ENCODE assay signal across 17 cellular contexts in genomic region chr15:68681836-68682235, GRCh38.
DNase-seq lines count a peak whose midpoint lies in the region; ATAC-seq and TF ChIP-seq lines count a peak whose summit lies in the region.
"Had no signal": no experiment of that assay in that cellular context is flagged by ENCODE, and none has a peak within 500 bp of the region (broad histone marks: within the 10 kb centered on the region; RNA-seq: fewer than 3 reads in every experiment).

No MANE protein-coding gene starts in this region.

- H3K27me3 ChIP-seq in Karpas-422 (ENCODE audit: low read length) = no peaks in the 10 kb centered on the region
- H3K27me3 ChIP-seq in esophagus muscularis mucosa = no peaks in the 10 kb centered on the region
- H3K27me3 ChIP-seq: Peyer's patch, SJSA1 had no signal

- TF ChIP-seq CTCF in glutamatergic neuron (IDR thresholded peaks at IDR 0.05; ENCODE audit: partially characterized antibody, unreplicated experiment) (no peak), esophagus muscularis mucosa (IDR thresholded peaks at IDR 0.05) (no peak)

- POLR2A ChIA-PET in naive thymus-derived CD8-positive, alpha-beta T cell (lab: Charles Lee) = no interaction called here

- H3K4me3 Mint-ChIP-seq in glutamatergic neuron (ENCODE audit: unreplicated experiment) = peak overlapping the region; percentile 20
- H3K4me3 Mint-ChIP-seq in stimulated activated naive B cell treated with anti-CD40 and anti-IgM and Interleukin-4, amounts not matched to agents 10 μg/mL and 1 μg/mL and 100 μg/mL, for 72 hours = no peak overlapping the region
- no peak overlapping the region for H3K4me3 Mint-ChIP-seq in naive thymus-derived CD8-positive, alpha-beta T cell
- H3K4me3 Mint-ChIP-seq: CD8-positive, alpha-beta T cell had no signal

- H3K4me1 Mint-ChIP-seq in glutamatergic neuron (ENCODE audit: low read depth, unreplicated experiment) = peaks cover 14% of the 10 kb centered on the region
- H3K4me1 Mint-ChIP-seq in stimulated activated naive B cell treated with anti-CD40 and anti-IgM and Interleukin-4, amounts not matched to agents 10 μg/mL and 1 μg/mL and 100 μg/mL, for 72 hours = peaks cover 3 to 5% of the 10 kb centered on the region in 2 donors
- H3K4me1 Mint-ChIP-seq in naive thymus-derived CD8-positive, alpha-beta T cell = peaks cover 0 to 3% (median 0%) of the 10 kb centered on the region in 4 donors

- H3K9ac ChIP-seq in Karpas-422 (ENCODE audit: low read length) = no peak overlapping the region
- H3K9ac ChIP-seq: GM23248, KMS-11 had no signal

- H3K9me2 ChIP-seq in Karpas-422 (replicated peaks; ENCODE audit: insufficient read depth, low read length) = no peaks in the 10 kb centered on the region

- H3K4me2 ChIP-seq in Karpas-422 (ENCODE audit: low read depth, low read length, poor library complexity, severe bottlenecking) = no peak overlapping the region
- H3K4me2 ChIP-seq: KMS-11 had no signal

- intact Hi-C loops in esophagus muscularis mucosa (cut with DNase I) = no loop called here

- no peak overlapping the region for H3K27ac ChIP-seq in Karpas-422 (ENCODE audit: low read length)
- H3K27ac ChIP-seq in angular gyrus (ENCODE audit: low read depth, low read length) = peak overlapping the region; percentile 49
- peak overlapping the region; percentile 76 for H3K27ac ChIP-seq in substantia nigra (ENCODE audit: low read depth, low read length, poor library complexity, severe bottlenecking)
- no peak overlapping the region for H3K27ac ChIP-seq in esophagus muscularis mucosa (replicated peaks in 1 of 4)
- H3K27ac ChIP-seq: GM23248, KMS-11, Peyer's patch, SJSA1 had no signal

- H3K4me3 ChIP-seq in Karpas-422 (ENCODE audit: low read length) (no peak overlapping the region), esophagus muscularis mucosa (no peak overlapping the region)
- H3K4me3 ChIP-seq: GM23248, Peyer's patch, SJSA1 had no signal

- no peak for ATAC-seq in stimulated activated naive B cell treated with anti-CD40 and anti-IgM and Interleukin-4, amounts not matched to agents 10 μg/mL and 1 μg/mL and 100 μg/mL, for 72 hours (replicated peaks)
- ATAC-seq in naive thymus-derived CD8-positive, alpha-beta T cell = no peak
- ATAC-seq: CD8-positive, alpha-beta T cell had no signal

- no peaks in the 10 kb centered on the region for H3K9me3 Mint-ChIP-seq in glutamatergic neuron (ENCODE audit: unreplicated experiment)
- no peaks in the 10 kb centered on the region for H3K9me3 Mint-ChIP-seq in stimulated activated naive B cell treated with anti-CD40 and anti-IgM and Interleukin-4, amounts not matched to agents 10 μg/mL and 1 μg/mL and 100 μg/mL, for 72 hours
- no peaks in the 10 kb centered on the region for H3K9me3 Mint-ChIP-seq in naive thymus-derived CD8-positive, alpha-beta T cell
- H3K9me3 Mint-ChIP-seq: CD8-positive, alpha-beta T cell had no signal

- no peaks in the 10 kb centered on the region for H3K36me3 Mint-ChIP-seq in glutamatergic neuron (ENCODE audit: unreplicated experiment)
- H3K36me3 Mint-ChIP-seq in stimulated activated naive B cell treated with anti-CD40 and anti-IgM and Interleukin-4, amounts not matched to agents 10 μg/mL and 1 μg/mL and 100 μg/mL, for 72 hours = no peaks in the 10 kb centered on the region
- no peaks in the 10 kb centered on the region for H3K36me3 Mint-ChIP-seq in naive thymus-derived CD8-positive, alpha-beta T cell
- H3K36me3 Mint-ChIP-seq: CD8-positive, alpha-beta T cell had no signal

- H3K79me2 ChIP-seq in Karpas-422 (ENCODE audit: low read length) = no peaks in the 10 kb centered on the region

- TF ChIP-seq EP300 in esophagus muscularis mucosa (IDR thresholded peaks at IDR 0.05) = no peak

- H4K20me1 ChIP-seq in Karpas-422 (ENCODE audit: insufficient read depth, low read depth, low read length) = no peaks in the 10 kb centered on the region

- no peaks in the 10 kb centered on the region for H3K36me3 ChIP-seq in Karpas-422 (ENCODE audit: insufficient read depth, low read length)
- no peaks in the 10 kb centered on the region for H3K36me3 ChIP-seq in esophagus muscularis mucosa
- H3K36me3 ChIP-seq: Peyer's patch, SJSA1 had no signal

- H3K27ac Mint-ChIP-seq in glutamatergic neuron (ENCODE audit: unreplicated experiment) = no peak overlapping the region
- H3K27ac Mint-ChIP-seq in stimulated activated naive B cell treated with anti-CD40 and anti-IgM and Interleukin-4, amounts not matched to agents 10 μg/mL and 1 μg/mL and 100 μg/mL, for 72 hours = no peak overlapping the region
- H3K27ac Mint-ChIP-seq in naive thymus-derived CD8-positive, alpha-beta T cell = peak overlapping the region in 1 of 10 donors; percentile 9
- H3K27ac Mint-ChIP-seq: CD8-positive, alpha-beta T cell had no signal

- H2AFZ ChIP-seq in Karpas-422 (ENCODE audit: low read length) = no peak overlapping the region
- H2AFZ ChIP-seq: GM23248 had no signal

- WGBS in esophagus muscularis mucosa = 50% methylated on average over 1 of the region's 2 CpGs

- peaks cover 5% of the 10 kb centered on the region; the same call in 1 of the 2 replicates for H3K4me1 ChIP-seq in Karpas-422 (ENCODE audit: low read length)
- H3K4me1 ChIP-seq in esophagus muscularis mucosa = no peaks in the 10 kb centered on the region
- H3K4me1 ChIP-seq: Peyer's patch, SJSA1 had no signal

- peak; percentile 26 for DNase-seq in Karpas-422
- DNase-seq in glutamatergic neuron = no peak
- no peak for DNase-seq in substantia nigra (lab: John Stamatoyannopoulos, UW)
- no peak for DNase-seq in esophagus muscularis mucosa (ENCODE audit: extremely low spot score)
- no peak for DNase-seq in T-helper 1 cell
- DNase-seq in stimulated activated naive B cell treated with anti-CD40 and anti-IgM and Interleukin-4, amounts not matched to agents 10 μg/mL and 1 μg/mL and 100 μg/mL, for 72 hours = no peak
- no peak for DNase-seq in naive thymus-derived CD8-positive, alpha-beta T cell
- DNase-seq: CD8-positive, alpha-beta T cell; GM23248; HCEC 1CT; IMR-90; NCI-H1694; NCI-H2081 treated with DMSO at 0.1 percent for 48 hours had no signal

- peaks cover 4% of the 10 kb centered on the region for H3K27me3 Mint-ChIP-seq in glutamatergic neuron (ENCODE audit: unreplicated experiment)
- H3K27me3 Mint-ChIP-seq in stimulated activated naive B cell treated with anti-CD40 and anti-IgM and Interleukin-4, amounts not matched to agents 10 μg/mL and 1 μg/mL and 100 μg/mL, for 72 hours = peaks cover 3 to 4% of the 10 kb centered on the region in 2 donors
- H3K27me3 Mint-ChIP-seq in naive thymus-derived CD8-positive, alpha-beta T cell = peaks cover 0 to 4% (median 0%) of the 10 kb centered on the region in 5 donors

- TF ChIP-seq POLR2A in esophagus muscularis mucosa (IDR thresholded peaks at IDR 0.05; ENCODE audit: low read depth) = no peak

- H3K9me3 ChIP-seq in Karpas-422 (ENCODE audit: low read length) = no peaks in the 10 kb centered on the region
- H3K9me3 ChIP-seq in esophagus muscularis mucosa = no peaks in the 10 kb centered on the region
- H3K9me3 ChIP-seq: Peyer's patch, SJSA1 had no signal

Comparison
In these comparisons a context has a peak if more than half of its experiments do, and no peak if none do; other contexts are left out.
1. H3K27ac ChIP-seq: peak in angular gyrus (single experiment) and substantia nigra (single experiment); none in Karpas-422 (single experiment) and esophagus muscularis mucosa (0 of 4).